ENCODE assay signal across 20 cellular contexts in the genomic region with DNA sequence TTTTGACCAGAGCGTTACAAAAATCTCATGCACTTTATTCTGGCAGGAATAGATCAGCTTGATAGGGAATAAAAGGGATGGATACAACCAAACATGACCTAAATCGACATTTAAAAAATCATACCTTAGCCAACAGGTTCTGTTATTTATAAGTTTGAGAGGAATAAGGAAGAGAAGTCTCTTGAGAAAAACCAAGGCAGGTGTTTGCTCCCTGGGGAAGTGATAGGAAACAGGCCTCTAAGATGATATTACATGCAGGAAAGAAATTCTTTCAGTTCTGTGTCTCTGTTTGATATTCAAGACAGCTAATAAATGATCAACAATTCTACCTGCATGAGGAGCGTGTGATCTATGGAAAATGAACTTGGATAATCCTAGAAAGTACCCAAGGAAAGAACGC.
"Had no signal": no experiment of that assay in that cellular context is flagged by ENCODE, and none has a peak within 500 bp of the region (broad histone marks: within the 10 kb centered on the region; RNA-seq: fewer than 3 reads in every experiment).

No MANE protein-coding gene starts in this region.

- H3K9me3 ChIP-seq: lower lobe of right lung, prostate gland, right atrium auricular region, suprapubic skin, transverse colon, uterus had no signal

- H3K27ac ChIP-seq: foreskin keratinocyte, lower lobe of right lung, prostate gland, right atrium auricular region, suprapubic skin, transverse colon, uterus had no signal

- H3K36me3 ChIP-seq: lower lobe of right lung, prostate gland, right atrium auricular region, suprapubic skin, transverse colon, uterus had no signal

- H3K4me1 Mint-ChIP-seq: activated CD4-positive, alpha-beta T cell treated with anti-CD3 and anti-CD28 coated beads for 36 hours; activated naive CD8-positive, alpha-beta T cell treated with anti-CD3 and anti-CD28 coated beads for 36 hours had no signal

- DNase-seq: activated CD4-positive, alpha-beta T cell treated with anti-CD3 and anti-CD28 coated beads for 36 hours; activated CD4-positive, alpha-beta T cell treated with anti-CD3 and anti-CD28 coated beads, Interleukin-2, amount 50 U/mL, for 48 hours; activated gamma-delta T cell; activated naive CD8-positive, alpha-beta T cell treated with anti-CD3 and anti-CD28 coated beads for 36 hours; amniotic stem cell; effector memory CD8-positive, alpha-beta T cell; foreskin keratinocyte; glutamatergic neuron; hippocampal formation; islet precursor cell; left colon; stimulated activated CD4-positive, alpha-beta T cell treated with anti-CD3 and anti-CD28 coated beads, Interleukin-2, amount 100 ng/mL, for 48 hours; stimulated activated naive CD8-positive, alpha-beta T cell treated with anti-CD3 and anti-CD28 coated beads, Interleukin-15, amount 100 ng/mL, for 72 hours; uterus had no signal

- H3K36me3 Mint-ChIP-seq: activated naive CD8-positive, alpha-beta T cell treated with anti-CD3 and anti-CD28 coated beads for 36 hours; mesothelial cell of epicardium had no signal

- H3K9me3 Mint-ChIP-seq: activated naive CD8-positive, alpha-beta T cell treated with anti-CD3 and anti-CD28 coated beads for 36 hours; effector memory CD8-positive, alpha-beta T cell; stimulated activated naive CD8-positive, alpha-beta T cell treated with anti-CD3 and anti-CD28 coated beads, Interleukin-15, amount 100 ng/mL, for 72 hours had no signal

- H3K4me3 ChIP-seq: lower lobe of right lung, prostate gland, right atrium auricular region, suprapubic skin, transverse colon, uterus had no signal

- H3K27ac Mint-ChIP-seq: activated CD4-positive, alpha-beta T cell treated with anti-CD3 and anti-CD28 coated beads for 36 hours; activated naive CD8-positive, alpha-beta T cell treated with anti-CD3 and anti-CD28 coated beads for 36 hours; effector memory CD8-positive, alpha-beta T cell; mesothelial cell of epicardium; stimulated activated naive CD8-positive, alpha-beta T cell treated with anti-CD3 and anti-CD28 coated beads, Interleukin-15, amount 100 ng/mL, for 72 hours had no signal

- H3K4me1 ChIP-seq: foreskin keratinocyte, lower lobe of right lung, prostate gland, right atrium auricular region, transverse colon, uterus had no signal

- ATAC-seq: activated CD4-positive, alpha-beta T cell treated with anti-CD3 and anti-CD28 coated beads for 36 hours; left colon; stimulated activated naive CD8-positive, alpha-beta T cell treated with anti-CD3 and anti-CD28 coated beads, Interleukin-15, amount 100 ng/mL, for 72 hours had no signal

- H3K4me3 Mint-ChIP-seq: activated CD4-positive, alpha-beta T cell treated with anti-CD3 and anti-CD28 coated beads for 36 hours; activated naive CD8-positive, alpha-beta T cell treated with anti-CD3 and anti-CD28 coated beads for 36 hours; effector memory CD8-positive, alpha-beta T cell; mesothelial cell of epicardium; stimulated activated naive CD8-positive, alpha-beta T cell treated with anti-CD3 and anti-CD28 coated beads, Interleukin-15, amount 100 ng/mL, for 72 hours had no signal

- H3K27me3 ChIP-seq: foreskin keratinocyte, right atrium auricular region, suprapubic skin, transverse colon, uterus had no signal
